In the genomic region with DNA sequence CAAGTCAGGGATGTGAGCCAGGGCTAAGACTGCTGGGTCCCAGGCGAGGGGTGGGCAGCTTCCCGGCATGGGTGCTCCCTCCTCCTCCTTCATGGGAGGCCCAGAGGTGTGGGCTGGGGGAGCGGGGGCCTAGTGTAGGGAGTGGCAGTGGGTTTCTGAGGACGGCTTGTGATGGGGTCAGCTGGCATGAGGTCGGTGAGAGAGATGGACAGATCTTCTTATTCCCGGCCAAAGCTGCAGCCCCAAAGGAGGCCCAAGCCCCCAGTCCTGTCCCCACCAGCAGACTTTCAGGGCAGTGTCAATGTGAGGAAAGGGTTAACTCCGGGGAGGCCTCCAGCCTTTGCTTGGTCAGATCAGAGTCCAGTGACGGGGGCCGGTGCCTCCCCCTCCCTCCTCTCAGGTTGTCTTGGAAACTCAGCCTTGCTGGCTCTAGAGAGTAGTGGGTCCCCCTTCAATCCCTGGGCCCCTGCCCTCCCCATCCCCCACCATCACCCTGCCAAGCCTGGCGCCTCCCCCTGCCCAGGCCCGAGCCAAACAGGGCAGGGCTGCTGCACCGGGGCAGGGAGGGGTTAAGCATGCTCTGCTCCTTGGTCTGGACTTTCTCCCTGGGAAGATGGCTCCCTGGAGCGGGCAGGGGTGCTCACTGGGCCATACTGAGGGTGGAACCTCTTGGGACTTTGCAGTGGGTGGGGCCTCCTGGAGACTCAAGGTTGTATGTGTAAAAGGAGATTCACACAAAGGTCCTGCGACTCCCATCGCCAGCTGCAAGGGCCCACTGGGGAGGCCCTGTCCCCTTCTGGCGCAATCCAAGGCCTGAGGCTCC, we compare ENCODE assay signal across 13 cellular contexts. TPM values are rescaled to one million over a fixed set of nuclear protein-coding genes. Genes with fewer than 3 reads are reported as not detected.
DNase-seq lines count a peak whose midpoint lies in the region; ATAC-seq and TF ChIP-seq lines count a peak whose summit lies in the region.
"Had no signal": no experiment of that assay in that cellular context is flagged by ENCODE, and none has a peak within 500 bp of the region (broad histone marks: within the 10 kb centered on the region; RNA-seq: fewer than 3 reads in every experiment).

No MANE protein-coding gene starts in this region.

- H3K36me3 ChIP-seq in Caco-2 (ENCODE audit: control insufficient read depth, insufficient read depth, low read length) (peaks cover 4% of the 10 kb centered on the region), trophoblast cell (ENCODE audit: control insufficient read depth in 1 of 2, insufficient read depth in 2 of 2, low read length in 2 of 2) (peaks cover 3 to 9% of the 10 kb centered on the region in 2 experiments), aorta (ENCODE audit: control insufficient read depth in 1 of 2, insufficient read depth in 2 of 2, low read length in 1 of 2) (no peaks in the 10 kb centered on the region)

- H3K9me3 Mint-ChIP-seq in Caco-2 (ENCODE audit: unreplicated experiment): no peaks in the 10 kb centered on the region
- H3K9me3 Mint-ChIP-seq: CD4-positive, alpha-beta memory T cell; stimulated activated naive B cell treated with anti-CD40 and anti-IgM and Interleukin-4, amounts not matched to agents 10 μg/mL and 1 μg/mL and 100 μg/mL, for 72 hours had no signal

- no peak overlapping the region for H4K12ac ChIP-seq in trophoblast cell (ENCODE audit: low read depth, low read length)

- peaks cover 76% of the 10 kb centered on the region for H3K4me1 ChIP-seq in Caco-2
- H3K4me1 ChIP-seq in trophoblast cell (ENCODE audit: control insufficient read depth in 1 of 2, insufficient read depth in 2 of 2, low read length in 2 of 2): peaks cover 29 to 36% of the 10 kb centered on the region in 2 experiments
- H3K4me1 ChIP-seq in aorta (ENCODE audit: control insufficient read depth in 1 of 2, insufficient read depth in 2 of 2, low read length in 2 of 2): no peaks in the 10 kb centered on the region

- no peak overlapping the region for H2BK12ac ChIP-seq in trophoblast cell (ENCODE audit: low read length)

- H3K4ac ChIP-seq in trophoblast cell (ENCODE audit: low read depth, low read length): peak overlapping the region; percentile 9

- H3K18ac ChIP-seq in trophoblast cell (ENCODE audit: low read length): no peak overlapping the region

- intact Hi-C loops in Caco-2 (cut with micrococcal nuclease; ENCODE audit: unreplicated experiment) (no loop called here), aorta (cut with DNase I) (no loop called here)

- no TSS peak for BruUV-seq in Caco-2 (replicated peaks; lab: Mats Ljungman, UMichigan)

- peak overlapping the region; percentile 60 for H3K27ac Mint-ChIP-seq in Caco-2 (ENCODE audit: unreplicated experiment)
- H3K27ac Mint-ChIP-seq: stimulated activated naive B cell treated with anti-CD40 and anti-IgM and Interleukin-4, amounts not matched to agents 10 μg/mL and 1 μg/mL and 100 μg/mL, for 72 hours had no signal

- POLR2A ChIA-PET in Caco-2 (lab: Charles Lee): interaction anchor here (1.2 to 1.6 kb wide), 3 partner anchors 10 to 14 kb away, joined by 3 to 5 read pairs (median 4); no protein-coding TSS in a partner anchor

- H3K36me3 Mint-ChIP-seq in Caco-2 (ENCODE audit: insufficient read depth, unreplicated experiment): peaks cover 58% of the 10 kb centered on the region

- TF ChIP-seq CTCF in Caco-2 (IDR thresholded peaks at IDR 0.05; ENCODE audit: insufficient read depth in 1 of 2, low read depth in 1 of 2, low read length in 1 of 2, severe bottlenecking in 1 of 2, unreplicated experiment in 1 of 2) (peak in 1 of 2 experiments; percentile 7), VCaP (conservative IDR thresholded peaks at IDR 0.05) (no peak)

- H2AFZ ChIP-seq in trophoblast cell (ENCODE audit: insufficient read depth, low read length, poor library complexity): no peak overlapping the region

- no peak overlapping the region for H3K23ac ChIP-seq in trophoblast cell (ENCODE audit: low read length)

- DNase-seq in Caco-2 (peak; percentile 95 to 98), iPS-NIHi11 (ENCODE audit: low spot score) (peak; percentile 71), trophoblast cell (no peak), NCI-H1048 (lab: John Stamatoyannopoulos, UW) (no peak), T-helper 9 cell (no peak), aorta (no peak)
- DNase-seq: NCI-H187; stimulated activated naive B cell treated with anti-CD40 and anti-IgM and Interleukin-4, amounts not matched to agents 10 μg/mL and 1 μg/mL and 100 μg/mL, for 72 hours had no signal

- no peak overlapping the region for H3K9ac ChIP-seq in trophoblast cell (ENCODE audit: low read length)
- H3K9ac ChIP-seq: KMS-11 had no signal

- H3K9me3 ChIP-seq in Caco-2 (no peaks in the 10 kb centered on the region), trophoblast cell (ENCODE audit: insufficient read depth, low read depth, low read length) (peaks cover 3% of the 10 kb centered on the region), aorta (ENCODE audit: control insufficient read depth, low read length) (no peaks in the 10 kb centered on the region)

- H3K27ac ChIP-seq in VCaP: peak overlapping the region; percentile 99; the same call in 1 of the 2 replicates
- H3K27ac ChIP-seq in trophoblast cell (ENCODE audit: low read depth, low read length): no peak overlapping the region
- no peak overlapping the region for H3K27ac ChIP-seq in aorta (ENCODE audit: low read depth in 1 of 2, low read length in 2 of 2)
- H3K27ac ChIP-seq: KMS-11, SK-N-MC had no signal

- peaks cover 36% of the 10 kb centered on the region for H3K4me1 Mint-ChIP-seq in Caco-2 (ENCODE audit: low read depth, unreplicated experiment)

- H3K4me3 Mint-ChIP-seq in Caco-2 (ENCODE audit: unreplicated experiment): peak overlapping the region; percentile 39
- H3K4me3 Mint-ChIP-seq: CD4-positive, alpha-beta memory T cell; stimulated activated naive B cell treated with anti-CD40 and anti-IgM and Interleukin-4, amounts not matched to agents 10 μg/mL and 1 μg/mL and 100 μg/mL, for 72 hours had no signal

- H3K27me3 Mint-ChIP-seq in Caco-2 (ENCODE audit: insufficient read depth, unreplicated experiment): no peaks in the 10 kb centered on the region
- H3K27me3 Mint-ChIP-seq: CD4-positive, alpha-beta memory T cell; stimulated activated naive B cell treated with anti-CD40 and anti-IgM and Interleukin-4, amounts not matched to agents 10 μg/mL and 1 μg/mL and 100 μg/mL, for 72 hours had no signal

- no peak overlapping the region for H3K14ac ChIP-seq in trophoblast cell (ENCODE audit: low read length)

- H2AK5ac ChIP-seq in trophoblast cell (ENCODE audit: low read length): no peak overlapping the region

- no CpG with 5 or more reads among the region's 16 CpGs for WGBS in trophoblast cell (ENCODE audit: extremely low coverage, insufficient coverage, insufficient read length)
- WGBS in aorta, 2 donors: 63 to 65% methylated on average over 16 of the region's 16 CpGs

- peaks cover 8% of the 10 kb centered on the region for H3K79me2 ChIP-seq in trophoblast cell (ENCODE audit: control insufficient read depth, insufficient read depth, low read length, poor library complexity)

- ATAC-seq in GM21737 (IDR thresholded peaks at IDR 0.05; ENCODE audit: unreplicated experiment) (no peak), aorta (ENCODE audit: low FRiP score) (no peak)
- ATAC-seq: stimulated activated naive B cell treated with anti-CD40 and anti-IgM and Interleukin-4, amounts not matched to agents 10 μg/mL and 1 μg/mL and 100 μg/mL, for 72 hours had no signal

- H3K4me2 ChIP-seq in trophoblast cell (ENCODE audit: low read length): no peak overlapping the region
- H3K4me2 ChIP-seq: KMS-11 had no signal

- peaks cover 15% of the 10 kb centered on the region for H3K79me1 ChIP-seq in trophoblast cell (ENCODE audit: low read length)

- H2BK5ac ChIP-seq in trophoblast cell (ENCODE audit: low read depth, low read length, poor library complexity): no peak overlapping the region

- no peak overlapping the region for H4K91ac ChIP-seq in trophoblast cell (ENCODE audit: low read depth, low read length)

- H4K8ac ChIP-seq in trophoblast cell (ENCODE audit: low read depth, low read length): no peak overlapping the region

- H3K27me3 ChIP-seq in Caco-2 (replicated peaks; ENCODE audit: control insufficient read depth, insufficient read depth, low read length): no peaks in the 10 kb centered on the region
- no peaks in the 10 kb centered on the region for H3K27me3 ChIP-seq in trophoblast cell (ENCODE audit: insufficient read depth, low read length)
- no peaks in the 10 kb centered on the region for H3K27me3 ChIP-seq in aorta (ENCODE audit: control insufficient read depth in 1 of 2, insufficient read depth in 2 of 2, low read length in 1 of 2)

- no peak overlapping the region for H2BK120ac ChIP-seq in trophoblast cell (ENCODE audit: insufficient read depth, low read length, poor library complexity)

- peak overlapping the region; percentile 29 for H3K4me3 ChIP-seq in Caco-2 (ENCODE audit: low read depth, low read length)
- no peak overlapping the region for H3K4me3 ChIP-seq in trophoblast cell (ENCODE audit: low read depth, low read length)
- no peak overlapping the region for H3K4me3 ChIP-seq in aorta (ENCODE audit: low read length in 2 of 2)
- H3K4me3 ChIP-seq: SK-N-MC had no signal

- CTCF ChIA-PET in Caco-2 (lab: Charles Lee): interaction anchor here (0.6 to 3.1 kb wide), 8 partner anchors 10 to 106 kb away, joined by 3 to 18 read pairs (median 6); partner anchors contain the start of genes NAT9 and RAB37

RNA-seq across cellular contexts. Expression of gene NAT9, which starts 12.4 kb away (rescaled TPM):
- total RNA-seq in Caco-2 (2022): 84.5 and 89.5 TPM in 2 replicates
- 19.2 and 20.1 TPM in 2 replicates for polyA plus RNA-seq in trophoblast cell (2013)
- 10 to 100 TPM; 44.5 to 46.3 TPM for total RNA-seq in aorta
- polyA plus RNA-seq in aorta: 10 to 100 TPM; 12.1 to 59.9 TPM

RNA-seq across cellular contexts. Expression of gene NHERF1, which starts 15.3 kb away (rescaled TPM):
- total RNA-seq in Caco-2 (2022) (204 and 218 TPM in 2 replicates), aorta (10 to 100 TPM; 17.6 to 21.1 TPM)
- 146 and 153 TPM in 2 replicates for polyA plus RNA-seq in trophoblast cell (2013)
- 10 to 100 TPM; 10.6 to 84.4 TPM for polyA plus RNA-seq in aorta

RNA-seq across cellular contexts. Expression of gene RAB37, which starts 26.7 kb away (rescaled TPM):
- total RNA-seq in Caco-2 (2022): 12.3 and 14.8 TPM in 2 replicates
- 0.62 and 1.0 TPM in 2 replicates for polyA plus RNA-seq in trophoblast cell (2013)
- total RNA-seq in aorta: 1 to 10 TPM; 1.4 to 3.4 TPM
- polyA plus RNA-seq in aorta: 1 to 10 TPM; 1.5 to 2.4 TPM

RNA-seq across cellular contexts. Expression of gene CD300LF, which starts 51.1 kb away (rescaled TPM):
- total RNA-seq in Caco-2 (2022) (2.2 and 2.4 TPM in 2 replicates), aorta (1 to 10 TPM; 1.6 to 2.2 TPM)
- polyA plus RNA-seq in trophoblast cell (2013): not detected in 2 replicates
- polyA plus RNA-seq in aorta: 1 to 10 TPM in 1 of 2 donors, under 1 TPM in 1; 0.61 to 1.5 TPM
- polyA plus RNA-seq: CD4-positive, alpha-beta memory T cell had no signal

Comparison
In these comparisons a context has a peak if more than half of its experiments do, and no peak if none do; other contexts are left out.
1. DNase-seq: peak in Caco-2 (2 of 2) and iPS-NIHi11 (single experiment); none in trophoblast cell (0 of 2), NCI-H1048 (single experiment), T-helper 9 cell (single experiment) and aorta (0 of 2).